In genomic region chr16:20866161-20866772, GRCh38 we compare ENCODE assay signal across 7 cellular contexts. TPM values are rescaled to one million over a fixed set of nuclear protein-coding genes. Genes with fewer than 3 reads are reported as not detected.
DNase-seq lines count a peak whose midpoint lies in the region; ATAC-seq, FAIRE-seq and TF ChIP-seq lines count a peak whose summit lies in the region.

No MANE protein-coding gene starts in this region.

- peaks cover 9% of the 10 kb centered on the region for H3K36me3 ChIP-seq in brain microvascular endothelial cell (replicated peaks)
- peaks cover 4 to 6% of the 10 kb centered on the region in 2 donors for H3K36me3 ChIP-seq in kidney (ENCODE audit: control insufficient read depth in 1 of 2, insufficient read depth in 2 of 2, low read length in 2 of 2)
- peaks cover 11% of the 10 kb centered on the region for H3K36me3 ChIP-seq in upper lobe of right lung

- H3K27ac ChIP-seq in brain microvascular endothelial cell, result peak overlapping the region; percentile 97
- no peak overlapping the region for H3K27ac ChIP-seq in kidney (ENCODE audit: low read depth in 2 of 2, low read length in 2 of 2)
- peak overlapping the region; percentile 53 for H3K27ac ChIP-seq in upper lobe of right lung

- no peak overlapping the region for H3K9ac ChIP-seq in kidney (ENCODE audit: low read length in 2 of 2)

- in situ Hi-C loops in brain microvascular endothelial cell (cut with HindIII; ENCODE audit: low pct_ligation_motif_present, low sequenced_read_pairs), result no loop called here

- no peaks in the 10 kb centered on the region for H3K9me3 ChIP-seq in kidney (ENCODE audit: control insufficient read depth in 1 of 2, low read length in 2 of 2)
- no peaks in the 10 kb centered on the region for H3K9me3 ChIP-seq in upper lobe of right lung

- TF ChIP-seq CTCF in brain microvascular endothelial cell (IDR thresholded peaks at IDR 0.05; ENCODE audit: low read depth, low read length, missing control alignments) (no peak), kidney (IDR thresholded peaks at IDR 0.05; ENCODE audit: borderline replicate concordance, extremely low read depth, insufficient read depth) (no peak), upper lobe of right lung (IDR thresholded peaks at IDR 0.05) (no peak)

- H3K4me3 ChIP-seq in brain microvascular endothelial cell (ENCODE audit: low read depth, low read length) (no peak overlapping the region), kidney (ENCODE audit: low read length in 2 of 2) (no peak overlapping the region), upper lobe of right lung (no peak overlapping the region)

- intact Hi-C loops in kidney (cut with DNase I), result no loop called here
- intact Hi-C loops in upper lobe of right lung (cut with DNase I), result no loop called here

- DNase-seq in M059J (ENCODE audit: low read depth) (peak; percentile 94), brain microvascular endothelial cell (peak; percentile 79), kidney (peak; percentile 74), upper lobe of right lung (no peak), NCI-H1105 (lab: John Stamatoyannopoulos, UW) (no peak)

- H3K27me3 ChIP-seq in brain microvascular endothelial cell (replicated peaks) (no peaks in the 10 kb centered on the region), upper lobe of right lung (no peaks in the 10 kb centered on the region)

- FAIRE-seq in kidney (lab: Jason Lieb, UNC), result no peak

- H3K4me1 ChIP-seq in kidney (ENCODE audit: control insufficient read depth in 1 of 2, insufficient read depth in 1 of 2, low read depth in 1 of 2, low read length in 2 of 2) (peaks cover 29% of the 10 kb centered on the region in 2 donors), upper lobe of right lung (peaks cover 59% of the 10 kb centered on the region)

- ATAC-seq in GM18873 (IDR thresholded peaks at IDR 0.05; ENCODE audit: low FRiP score, unreplicated experiment) (peak; percentile 10), upper lobe of right lung (peak; percentile 17), GM21825 (IDR thresholded peaks at IDR 0.05; ENCODE audit: unreplicated experiment) (no peak)

RNA-seq across cellular contexts. Expression of gene DCUN1D3, which starts 33.9 kb away (rescaled TPM):
- 12.5 and 12.6 TPM in 2 replicates for total RNA-seq in M059J (2014; rRNA removed; shearing (Covaris generic))
- total RNA-seq in kidney, result 16.3 TPM
- 3.5 TPM for polyA plus RNA-seq in kidney (ENCODE audit: insufficient read depth, low read depth, low replicate concordance)
- total RNA-seq in upper lobe of right lung, result 28.7 TPM

RNA-seq across cellular contexts. Expression of gene LYRM1, which starts 34.3 kb away (rescaled TPM):
- total RNA-seq in M059J (2014; rRNA removed; shearing (Covaris generic)), result 33.5 and 45.9 TPM in 2 replicates
- total RNA-seq in kidney (31.7 TPM), upper lobe of right lung (28.9 TPM)
- polyA plus RNA-seq in kidney (ENCODE audit: insufficient read depth, low read depth, low replicate concordance), result 61.5 TPM

RNA-seq across cellular contexts. Expression of gene REXO5, which starts 59.9 kb away (rescaled TPM):
- total RNA-seq in M059J (2014; rRNA removed; shearing (Covaris generic)), result 9.5 and 12.8 TPM in 2 replicates
- total RNA-seq in kidney (2.1 TPM), upper lobe of right lung (1.4 TPM)
- 1.6 TPM for polyA plus RNA-seq in kidney (ENCODE audit: insufficient read depth, low read depth, low replicate concordance)

RNA-seq across cellular contexts. Expression of gene ERI2, which starts 60.0 kb away (rescaled TPM):
- total RNA-seq in M059J (2014; rRNA removed; shearing (Covaris generic)), result 14.0 and 22.3 TPM in 2 replicates
- total RNA-seq in kidney (14.3 TPM), upper lobe of right lung (16.5 TPM)
- 7.1 TPM for polyA plus RNA-seq in kidney (ENCODE audit: insufficient read depth, low read depth, low replicate concordance)

Comparison
In these comparisons a context has a peak if more than half of its experiments do, and no peak if none do; other contexts are left out.
1. DNase-seq: peak in M059J (single experiment), brain microvascular endothelial cell (single experiment) and kidney (single experiment); none in upper lobe of right lung (single experiment) and NCI-H1105 (single experiment).
2. H3K27ac ChIP-seq: peak in brain microvascular endothelial cell (single experiment) and upper lobe of right lung (single experiment); none in kidney (0 of 2).